In genomic region chr6:157953580-157954091, GRCh38 we compare ENCODE assay signal across 12 cellular contexts. TPM values are rescaled to one million over a fixed set of nuclear protein-coding genes. Genes with fewer than 3 reads are reported as not detected.
A peak's percentile ranks its signal among the peaks of the same experiment; 100 is the strongest.
DNase-seq lines count a peak whose midpoint lies in the region; ATAC-seq and TF ChIP-seq lines count a peak whose summit lies in the region.
"Had no signal": no experiment of that assay in that cellular context is flagged by ENCODE, and none has a peak within 500 bp of the region (broad histone marks: within the 10 kb centered on the region; RNA-seq: fewer than 3 reads in every experiment).

No MANE protein-coding gene starts in this region.

- ATAC-seq in left cardiac atrium (peak; percentile 21 to 33), left ventricle myocardium superior (no peak), mucosa of descending colon (peak; percentile 4), upper lobe of right lung (no peak), GM18498 (IDR thresholded peaks at IDR 0.05; ENCODE audit: unreplicated experiment) (no peak)

- peaks cover 15% of the 10 kb centered on the region for H3K9me3 ChIP-seq in mucosa of descending colon
- H3K9me3 ChIP-seq in upper lobe of right lung: peaks cover 13% of the 10 kb centered on the region
- H3K9me3 ChIP-seq in tibial nerve: peaks cover 0 to 34% (median 7%) of the 10 kb centered on the region in 4 donors

- CTCF ChIA-PET in activated CD4-positive, alpha-beta memory T cell treated with anti-CD3 and anti-CD28 coated beads, Interleukin-2, amount 10 ng/mL, durations not matched to agents 7 days and 5 days (lab: Charles Lee): interaction anchor here (0.6 kb wide), 1 partner anchor 81 kb away, joined by 3 read pairs; no protein-coding TSS in a partner anchor

- peaks cover 3% of the 10 kb centered on the region for H3K36me3 Mint-ChIP-seq in activated CD4-positive, alpha-beta memory T cell treated with anti-CD3 and anti-CD28 coated beads, Interleukin-2, amount 10 ng/mL, durations not matched to agents 7 days and 5 days (ENCODE audit: low read depth)

- TF ChIP-seq EP300 in tibial nerve (IDR thresholded peaks at IDR 0.05): no peak

- no peaks in the 10 kb centered on the region for H3K36me3 ChIP-seq in mucosa of descending colon (ENCODE audit: low read depth)
- no peaks in the 10 kb centered on the region for H3K36me3 ChIP-seq in upper lobe of right lung
- H3K36me3 ChIP-seq in tibial nerve: no peaks in the 10 kb centered on the region
- H3K36me3 ChIP-seq: WERI-Rb-1 had no signal

- POLR2A ChIA-PET in activated CD4-positive, alpha-beta memory T cell treated with anti-CD3 and anti-CD28 coated beads, Interleukin-2, amount 10 ng/mL, durations not matched to agents 7 days and 5 days (lab: Charles Lee): no interaction called here

- DNase-seq in left cardiac atrium: no peak
- no peak for DNase-seq in left ventricle myocardium superior
- DNase-seq in coronary artery (ENCODE audit: low spot score): no peak
- peak in 1 of 3 donors; percentile 60 for DNase-seq in mucosa of descending colon
- no peak for DNase-seq in upper lobe of right lung
- no peak for DNase-seq in tibial nerve (ENCODE audit: low spot score in 2 of 2)
- DNase-seq in activated CD4-positive, alpha-beta memory T cell treated with anti-CD3 and anti-CD28 coated beads, Interleukin-2, amount 10 ng/mL, durations not matched to agents 7 days and 5 days: no peak
- DNase-seq: activated effector memory CD4-positive, alpha-beta T cell treated with anti-CD3 and anti-CD28 coated beads, Interleukin-2, amount 50 U/mL, for 16 hours; cortex of kidney; NCI-H1092 treated with DMSO at 0.1 percent for 48 hours; WERI-Rb-1 had no signal

- H3K27ac ChIP-seq in coronary artery (no peak overlapping the region), upper lobe of right lung (no peak overlapping the region), tibial nerve (peak overlapping the region in 2 of 4 donors; percentile 40 to 62)
- H3K27ac ChIP-seq: WERI-Rb-1 had no signal

- no peak for TF ChIP-seq CTCF in coronary artery (IDR thresholded peaks at IDR 0.05)
- no peak for TF ChIP-seq CTCF in mucosa of descending colon (IDR thresholded peaks at IDR 0.05)
- no peak for TF ChIP-seq CTCF in upper lobe of right lung (IDR thresholded peaks at IDR 0.05)
- TF ChIP-seq CTCF in tibial nerve (IDR thresholded peaks at IDR 0.05): no peak

- intact Hi-C loops in left cardiac atrium (cut with DNase I) (no loop called here), left ventricle myocardium superior (cut with micrococcal nuclease) (no loop called here), mucosa of descending colon (cut with DNase I, micrococcal nuclease) (loop anchor here in 1 of 2 donors (10.0 kb wide), 1 partner anchor 121 kb away; no protein-coding TSS in a partner anchor), upper lobe of right lung (cut with DNase I) (no loop called here)

- no peak for TF ChIP-seq POLR2A in tibial nerve (IDR thresholded peaks at IDR 0.05)

- H3K4me1 Mint-ChIP-seq in activated CD4-positive, alpha-beta memory T cell treated with anti-CD3 and anti-CD28 coated beads, Interleukin-2, amount 10 ng/mL, durations not matched to agents 7 days and 5 days: no peaks in the 10 kb centered on the region

- H3K4me1 ChIP-seq in mucosa of descending colon (ENCODE audit: low read depth) (peaks cover 31% of the 10 kb centered on the region), upper lobe of right lung (no peaks in the 10 kb centered on the region), tibial nerve (peaks cover 0 to 9% (median 0%) of the 10 kb centered on the region in 4 donors)

- peaks cover 26% of the 10 kb centered on the region for H3K27me3 Mint-ChIP-seq in activated CD4-positive, alpha-beta memory T cell treated with anti-CD3 and anti-CD28 coated beads, Interleukin-2, amount 10 ng/mL, durations not matched to agents 7 days and 5 days

- H3K27ac Mint-ChIP-seq in activated CD4-positive, alpha-beta memory T cell treated with anti-CD3 and anti-CD28 coated beads, Interleukin-2, amount 10 ng/mL, durations not matched to agents 7 days and 5 days: no peak overlapping the region

- WGBS in tibial nerve, 2 donors: 75 to 76% methylated on average over 7 of the region's 7 CpGs

- peaks cover 5% of the 10 kb centered on the region for H3K9me3 Mint-ChIP-seq in activated CD4-positive, alpha-beta memory T cell treated with anti-CD3 and anti-CD28 coated beads, Interleukin-2, amount 10 ng/mL, durations not matched to agents 7 days and 5 days

- peak overlapping the region; percentile 51 for H3K4me3 ChIP-seq in coronary artery
- H3K4me3 ChIP-seq in mucosa of descending colon: no peak overlapping the region
- H3K4me3 ChIP-seq in upper lobe of right lung: peak overlapping the region; percentile 26
- peak overlapping the region in 1 of 4 donors; percentile 33 for H3K4me3 ChIP-seq in tibial nerve

- H3K4me3 Mint-ChIP-seq in activated CD4-positive, alpha-beta memory T cell treated with anti-CD3 and anti-CD28 coated beads, Interleukin-2, amount 10 ng/mL, durations not matched to agents 7 days and 5 days: no peak overlapping the region

- H3K27me3 ChIP-seq in upper lobe of right lung (peaks cover 4% of the 10 kb centered on the region), tibial nerve (no peaks in the 10 kb centered on the region)

RNA-seq across cellular contexts. Expression of gene SYNJ2, which starts 28.0 kb away (rescaled TPM):
- total RNA-seq in left cardiac atrium (10 to 100 TPM; 10.2 to 23.4 TPM), left ventricle myocardium superior (14.7 TPM), mucosa of descending colon (10 to 100 TPM; 28.3 to 45.9 (median 39.6) TPM), upper lobe of right lung (7.2 TPM), tibial nerve (10 to 100 TPM in 1 of 4 donors, 1 to 10 TPM in 3; 4.4 to 10.5 (median 5.6) TPM)
- total RNA-seq in activated CD4-positive, alpha-beta memory T cell treated with anti-CD3 and anti-CD28 coated beads, Interleukin-2, amount 10 ng/mL, durations not matched to agents 7 days and 5 days: 10 to 100 TPM; 36.8 to 39.1 TPM

Comparison
In these comparisons a context has a peak if more than half of its experiments do, and no peak if none do; other contexts are left out.
1. ATAC-seq: peak in left cardiac atrium (2 of 2) and mucosa of descending colon (single experiment); none in left ventricle myocardium superior (single experiment), upper lobe of right lung (single experiment) and GM18498 (single experiment).